ENCODE assay signal across 8 cellular contexts in genomic region chr11:66579017-66579606, GRCh38. TPM values are rescaled to one million over a fixed set of nuclear protein-coding genes. Genes with fewer than 3 reads are reported as not detected.
A peak's percentile ranks its signal among the peaks of the same experiment; 100 is the strongest.
DNase-seq lines count a peak whose midpoint lies in the region; ATAC-seq, FAIRE-seq and TF ChIP-seq lines count a peak whose summit lies in the region.

No MANE protein-coding gene starts in this region.

- no peaks in the 10 kb centered on the region for H3K36me3 ChIP-seq in bronchial epithelial cell (ENCODE audit: control insufficient read depth, insufficient read depth, low read length)
- no peaks in the 10 kb centered on the region for H3K36me3 ChIP-seq in kidney epithelial cell (ENCODE audit: control insufficient read depth, insufficient read depth, low read length)

- H3K4me3 ChIP-seq in bronchial epithelial cell (ENCODE audit: low read depth, low read length) (no peak overlapping the region), kidney epithelial cell (ENCODE audit: low read depth, low read length) (no peak overlapping the region)

- H3K27me3 ChIP-seq in bronchial epithelial cell (ENCODE audit: control insufficient read depth, insufficient read depth, low read length) (no peaks in the 10 kb centered on the region), kidney epithelial cell (ENCODE audit: control insufficient read depth, insufficient read depth, low read length) (peaks cover 9% of the 10 kb centered on the region)

- FAIRE-seq in bronchial epithelial cell (lab: Jason Lieb, UNC) = no peak

- no peak for ATAC-seq in GM19455 (IDR thresholded peaks at IDR 0.05; ENCODE audit: unreplicated experiment)

- CTCF ChIA-PET in GM10248 (lab: Yijun Ruan, JAX) = interaction anchor here (0.6 to 5.4 kb wide), 15 partner anchors 9 to 305 kb away, joined by 3 to 103 read pairs (median 3); partner anchors contain the start of genes CCDC87, CCS, RBM4 and RBM4B

- POLR2A ChIA-PET in GM10248 (lab: Yijun Ruan, JAX) = no interaction called here

- DNase-seq in GM10248 (ENCODE audit: extremely low spot score) = peak; percentile 83
- peak; percentile 32 for DNase-seq in NCI-H146 treated with DMSO at 0.1 percent for 48 hours (lab: John Stamatoyannopoulos, UW; ENCODE audit: unreplicated experiment)
- peak; percentile 78 for DNase-seq in activated CD4-positive, CD25-positive, alpha-beta regulatory T cell treated with anti-CD3 and anti-CD28 coated beads, Interleukin-2, amount 50 U/mL, for 72 hours
- DNase-seq in bronchial epithelial cell (ENCODE audit: low read depth) = peak; percentile 56
- DNase-seq in kidney epithelial cell (ENCODE audit: low read depth) = peak; percentile 4
- DNase-seq in stimulated activated CD4-positive, alpha-beta T cell treated with anti-CD3 and anti-CD28 coated beads, Interleukin-1b, Interleukin-23, amount 100 ng/mL, for 48 hours = peak; percentile 83
- DNase-seq in cortex of kidney (lab: John Stamatoyannopoulos, UW) = no peak

- peak; percentile 74 for TF ChIP-seq CTCF in GM10248 (IDR thresholded peaks at IDR 0.05; ENCODE audit: control extremely low read depth, extremely low read depth, low read depth, missing control alignments)
- peak; percentile 84 for TF ChIP-seq CTCF in bronchial epithelial cell (IDR thresholded peaks at IDR 0.05; ENCODE audit: insufficient read depth, low read length, severe bottlenecking)
- TF ChIP-seq CTCF in kidney epithelial cell (IDR thresholded peaks at IDR 0.05; ENCODE audit: insufficient read depth, low read length, poor library complexity, severe bottlenecking) = peak; percentile 80

RNA-seq across cellular contexts. Expression of gene CTSF, which starts 10.7 kb away (rescaled TPM):
- total RNA-seq in bronchial epithelial cell = 1.6 and 2.4 TPM in 2 replicates
- 21.0 and 25.1 TPM in 2 replicates for total RNA-seq in kidney epithelial cell

RNA-seq across cellular contexts. Expression of gene CCDC87, which starts 13.8 kb away (rescaled TPM):
- total RNA-seq in bronchial epithelial cell (under 0.01 TPM in 2 replicates), kidney epithelial cell (0.58 and 0.75 TPM in 2 replicates)

RNA-seq across cellular contexts. Expression of gene CCS, which starts 13.9 kb away (rescaled TPM):
- 29.3 and 30.3 TPM in 2 replicates for total RNA-seq in bronchial epithelial cell
- total RNA-seq in kidney epithelial cell = 20.6 and 21.8 TPM in 2 replicates

RNA-seq across cellular contexts. Expression of gene ACTN3, which starts 32.4 kb away (rescaled TPM):
- total RNA-seq in bronchial epithelial cell (not detected in 2 replicates), kidney epithelial cell (not detected in 2 replicates)

RNA-seq across cellular contexts. Expression of gene ZDHHC24, which starts 33.3 kb away (rescaled TPM):
- total RNA-seq in bronchial epithelial cell (8.4 and 9.7 TPM in 2 replicates), kidney epithelial cell (22.0 and 22.4 TPM in 2 replicates)
